24 cellular contexts compared by ENCODE assay signal in the genomic region with DNA sequence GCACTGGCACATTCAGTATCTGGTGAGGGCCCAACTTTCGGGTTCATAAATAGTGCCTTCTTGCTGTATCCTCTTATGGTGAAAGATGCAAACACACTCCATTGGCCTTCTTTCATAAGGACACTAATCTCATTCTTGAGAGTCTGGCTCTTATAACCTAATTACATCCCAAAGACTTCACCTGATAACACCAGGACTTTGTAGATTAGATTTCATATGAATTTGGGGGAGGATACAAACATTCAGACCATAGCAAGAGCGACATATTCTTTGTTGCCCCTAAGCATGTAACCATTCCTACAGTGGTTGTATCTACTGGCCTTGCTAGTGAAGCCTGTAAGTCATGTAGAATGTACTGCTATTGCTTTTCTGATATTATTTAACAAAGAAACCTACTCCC.
"Had no signal": no experiment of that assay in that cellular context is flagged by ENCODE, and none has a peak within 500 bp of the region (broad histone marks: within the 10 kb centered on the region; RNA-seq: fewer than 3 reads in every experiment).

No MANE protein-coding gene starts in this region.

- H3K4me3 ChIP-seq: stomach, suprapubic skin, testis, thoracic aorta, thyroid gland, tibial artery, tibial nerve, transverse colon, upper lobe of left lung, upper lobe of right lung, uterus, vagina had no signal

- H3K36me3 ChIP-seq: stomach, suprapubic skin, thoracic aorta, thyroid gland, tibial artery, tibial nerve, transverse colon, upper lobe of left lung, upper lobe of right lung, uterus, vagina had no signal

- H3K27me3 ChIP-seq: stomach, suprapubic skin, testis, thyroid gland, tibial artery, tibial nerve, transverse colon, upper lobe of left lung, upper lobe of right lung, uterus, vagina had no signal

- DNase-seq: stimulated activated CD4-positive, alpha-beta T cell treated with anti-CD3 and anti-CD28 coated beads, Interleukin-2, amount 100 ng/mL, for 48 hours; stimulated activated CD4-positive, alpha-beta T cell treated with anti-CD3 and anti-CD28 coated beads, Interleukin-4, amount 100 ng/mL, for 1 hour; stimulated activated CD4-positive, alpha-beta T cell treated with anti-CD3 and anti-CD28 coated beads, Interleukin-4, amount 100 ng/mL, for 24 hours; stimulated activated CD4-positive, alpha-beta T cell treated with anti-CD3 and anti-CD28 coated beads, Interleukin-4, amount 100 ng/mL, for 4 hours; stimulated activated CD8-positive, alpha-beta memory T cell treated with anti-CD3 and anti-CD28 coated beads, Interleukin-4, amount 100 ng/mL, for 48 hours; stimulated activated naive B cell treated with anti-CD40 and anti-IgM and Interleukin-4, amounts not matched to agents 10 μg/mL and 1 μg/mL and 100 μg/mL, for 72 hours; stimulated activated naive CD4-positive, alpha-beta T cell; stimulated activated naive CD4-positive, alpha-beta T cell treated with Interleukin-2 at 50 U/mL for 16 hours; stimulated activated naive CD8-positive, alpha-beta T cell treated with anti-CD3 and anti-CD28 coated beads, Interleukin-15, amount 100 ng/mL, for 72 hours; stimulated activated naive CD8-positive, alpha-beta T cell treated with anti-CD3 and anti-CD28 coated beads, Interleukin-15, Interleukin-2, amounts not matched to agents 100 U/mL and 50 U/mL, for 24 hours; stomach; substantia nigra; testis; thyroid gland; tibial artery; transverse colon; trophoblast cell; upper lobe of left lung; upper lobe of right lung; uterus had no signal

- H3K27ac ChIP-seq: stomach, suprapubic skin, testis, thoracic aorta, thyroid gland, tibial artery, tibial nerve, transverse colon, upper lobe of left lung, upper lobe of right lung, uterus, vagina had no signal

- H3K4me1 ChIP-seq: stomach, suprapubic skin, testis, thyroid gland, tibial artery, tibial nerve, transverse colon, upper lobe of left lung, upper lobe of right lung, uterus, vagina had no signal

- H3K9me3 ChIP-seq: suprapubic skin, testis, thoracic aorta, thyroid gland, tibial artery, tibial nerve, transverse colon, upper lobe of right lung, uterus, vagina had no signal
